8 cellular contexts compared by ENCODE assay signal in genomic region chr7:6482743-6483119, GRCh38. TPM values are rescaled to one million over a fixed set of nuclear protein-coding genes. Genes with fewer than 3 reads are reported as not detected.
DNase-seq lines count a peak whose midpoint lies in the region; ATAC-seq and TF ChIP-seq lines count a peak whose summit lies in the region.

No MANE protein-coding gene starts in this region.

- TF ChIP-seq CTCF in GM12875 (IDR thresholded peaks at IDR 0.05; ENCODE audit: borderline replicate concordance, insufficient read depth, low read depth, low read length) (no peak), fibroblast of lung (conservative IDR thresholded peaks at IDR 0.05 in 1 of 2, IDR thresholded peaks at IDR 0.05 in 1 of 2; ENCODE audit: low read depth in 1 of 2, low read length in 2 of 2) (no peak), psoas muscle (IDR thresholded peaks at IDR 0.05) (no peak)

- DNase-seq in SJCRH30 (no peak), fibroblast of lung (ENCODE audit: low read depth in 2 of 2) (no peak), psoas muscle (no peak), cerebellar cortex (ENCODE audit: low spot score) (no peak)

- WGBS in psoas muscle, 3 donors, result 22 to 35% (median 25%) methylated on average over 6 of the region's 6 CpGs

- H3K4me3 ChIP-seq in GM12875 (ENCODE audit: low read depth, low read length) (peak overlapping the region; percentile 89), SJCRH30 (peak overlapping the region; percentile 81), fibroblast of lung (replicated peaks in 1 of 4; ENCODE audit: control extremely low read depth in 1 of 4, insufficient read depth in 1 of 4, low read depth in 3 of 4, low read length in 4 of 4) (peak overlapping the region; percentile 83 to 92 (median 88)), psoas muscle (peak overlapping the region; percentile 98)

- H3K4me1 ChIP-seq in SJCRH30 (peaks cover 8% of the 10 kb centered on the region), fibroblast of lung (ENCODE audit: control insufficient read depth, extremely low read depth, insufficient read depth, low read length) (peaks cover 2% of the 10 kb centered on the region), psoas muscle (peaks cover 29% of the 10 kb centered on the region)

- peak overlapping the region; percentile 98 for H3K4me2 ChIP-seq in fibroblast of lung (ENCODE audit: extremely low read depth, insufficient read depth, low read length)

- H3K27ac ChIP-seq in SJCRH30 (no peak overlapping the region; the same call in 1 of the 2 replicates), fibroblast of lung (ENCODE audit: insufficient read depth, low read length) (peak overlapping the region; percentile 94), psoas muscle (peak overlapping the region; percentile 89)

- ATAC-seq in psoas muscle (no peak), HG03095 (IDR thresholded peaks at IDR 0.05; ENCODE audit: unreplicated experiment) (no peak), HG03439 (IDR thresholded peaks at IDR 0.05; ENCODE audit: unreplicated experiment) (no peak), GM18520 (IDR thresholded peaks at IDR 0.05; ENCODE audit: unreplicated experiment) (no peak)

- peaks cover 30% of the 10 kb centered on the region for H3K36me3 ChIP-seq in SJCRH30
- H3K36me3 ChIP-seq in fibroblast of lung (ENCODE audit: control insufficient read depth, insufficient read depth, low read length), result peaks cover 1% of the 10 kb centered on the region
- H3K36me3 ChIP-seq in psoas muscle (ENCODE audit: insufficient read depth in 1 of 2, low read depth in 1 of 2), result no peaks in the 10 kb centered on the region

- peaks cover 7% of the 10 kb centered on the region for H4K20me1 ChIP-seq in fibroblast of lung (ENCODE audit: control insufficient read depth, extremely low read depth, insufficient read depth, low read length)

- H2AFZ ChIP-seq in fibroblast of lung (ENCODE audit: low read length), result no peak overlapping the region

- intact Hi-C loops in psoas muscle (cut with DNase I), result no loop called here

- no peaks in the 10 kb centered on the region for H3K9me3 ChIP-seq in SJCRH30 (replicated peaks)
- H3K9me3 ChIP-seq in fibroblast of lung (ENCODE audit: control insufficient read depth, insufficient read depth, low read depth, low read length), result no peaks in the 10 kb centered on the region
- H3K9me3 ChIP-seq in psoas muscle, result no peaks in the 10 kb centered on the region

- H3K27me3 ChIP-seq in SJCRH30 (no peaks in the 10 kb centered on the region), fibroblast of lung (ENCODE audit: control insufficient read depth, insufficient read depth, low read length) (no peaks in the 10 kb centered on the region), psoas muscle (ENCODE audit: insufficient read depth in 3 of 3, low read length in 2 of 3) (no peaks in the 10 kb centered on the region)

- peak overlapping the region; percentile 98 for H3K9ac ChIP-seq in fibroblast of lung (ENCODE audit: insufficient read depth, low read length)

- H3K79me2 ChIP-seq in fibroblast of lung (ENCODE audit: control insufficient read depth, insufficient read depth, low read length), result peaks cover 61% of the 10 kb centered on the region

RNA-seq across cellular contexts. Expression of gene KDELR2, which starts 1.2 kb away (rescaled TPM):
- 140 and 153 TPM in 2 replicates for total RNA-seq in SJCRH30 (2014; rRNA removed; shearing (Covaris generic))
- total RNA-seq in fibroblast of lung, result 130 and 177 TPM in 2 replicates
- polyA plus RNA-seq in fibroblast of lung, result 281 and 365 TPM in 2 replicates
- polyA plus RNA-seq in fibroblast of lung (2012), result 219 and 288 TPM in 2 replicates
- polyA minus RNA-seq in fibroblast of lung (ENCODE audit: low replicate concordance), result 226 and 257 TPM in 2 replicates
- total RNA-seq in psoas muscle, result 10 to 100 TPM; 29.6 to 47.9 (median 42.6) TPM
- polyA plus RNA-seq in psoas muscle, result 10 to 100 TPM; 31.9 to 69.7 (median 51.5) TPM

RNA-seq across cellular contexts. Expression of gene DAGLB, which starts 35.0 kb away (rescaled TPM):
- total RNA-seq in SJCRH30 (2014; rRNA removed; shearing (Covaris generic)), result 15.5 and 16.9 TPM in 2 replicates
- total RNA-seq in fibroblast of lung (12.1 and 22.6 TPM in 2 replicates), psoas muscle (10 to 100 TPM in 3 of 4 donors, 1 to 10 TPM in 1; 9.2 to 16.8 (median 12.8) TPM)
- polyA plus RNA-seq in fibroblast of lung (14.5 and 17.3 TPM in 2 replicates), psoas muscle (10 to 100 TPM; 10.6 to 23.8 (median 12.1) TPM)
- 13.7 and 15.3 TPM in 2 replicates for polyA plus RNA-seq in fibroblast of lung (2012)
- polyA minus RNA-seq in fibroblast of lung (ENCODE audit: low replicate concordance), result 29.7 and 34.1 TPM in 2 replicates
